Comparison of ENCODE assay signal across 31 cellular contexts in the genomic region with DNA sequence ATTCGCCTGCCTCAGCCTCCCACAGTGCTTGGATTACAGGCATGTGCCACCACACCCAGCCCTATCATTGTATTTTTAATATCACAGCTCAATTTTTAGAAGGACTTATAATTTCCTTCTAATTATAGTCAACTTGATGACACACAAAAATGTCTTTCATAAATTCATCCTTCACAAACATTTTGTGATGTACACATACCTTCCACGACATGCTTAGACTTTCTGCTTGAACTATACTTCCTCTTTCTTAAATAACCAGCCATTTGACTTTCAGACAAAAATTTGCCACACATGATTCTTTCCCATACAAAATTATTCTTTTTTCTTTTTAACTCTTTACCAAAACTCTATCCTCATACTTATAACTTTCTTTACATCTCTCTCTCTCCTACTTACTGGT. TPM values are rescaled to one million over a fixed set of nuclear protein-coding genes. Genes with fewer than 3 reads are reported as not detected.
A peak's percentile ranks its signal among the peaks of the same experiment; 100 is the strongest.
DNase-seq lines count a peak whose midpoint lies in the region; ATAC-seq and TF ChIP-seq lines count a peak whose summit lies in the region.
"Had no signal": no experiment of that assay in that cellular context is flagged by ENCODE, and none has a peak within 500 bp of the region (broad histone marks: within the 10 kb centered on the region; RNA-seq: fewer than 3 reads in every experiment).

No MANE protein-coding gene starts in this region.

- H3K27me3 ChIP-seq in breast epithelium (no peaks in the 10 kb centered on the region), mesendoderm (ENCODE audit: insufficient read depth, low read length, poor library complexity) (no peaks in the 10 kb centered on the region), gastroesophageal sphincter (no peaks in the 10 kb centered on the region)

- no peak overlapping the region for H3K4me2 ChIP-seq in mesendoderm (ENCODE audit: low read length)

- no peak for TF ChIP-seq CTCF in MCF 10A (IDR thresholded peaks at IDR 0.05; ENCODE audit: unreplicated experiment)
- no peak for TF ChIP-seq CTCF in breast epithelium (IDR thresholded peaks at IDR 0.05)
- TF ChIP-seq CTCF in gastroesophageal sphincter (IDR thresholded peaks at IDR 0.05) = no peak

- H3K27ac ChIP-seq in breast epithelium (no peak overlapping the region), mesendoderm (ENCODE audit: low read depth, low read length) (no peak overlapping the region), gastroesophageal sphincter (no peak overlapping the region)
- H3K27ac ChIP-seq: C4-2B had no signal

- H3K4me1 ChIP-seq in breast epithelium (no peaks in the 10 kb centered on the region), mesendoderm (ENCODE audit: control insufficient read depth, low read depth, low read length) (no peaks in the 10 kb centered on the region), gastroesophageal sphincter (no peaks in the 10 kb centered on the region)
- H3K4me1 ChIP-seq: Caco-2 had no signal

- no peak overlapping the region for H3K23ac ChIP-seq in mesendoderm (ENCODE audit: low read length)

- no peak overlapping the region for H2BK120ac ChIP-seq in mesendoderm (ENCODE audit: low read depth, low read length)

- H3K9me3 Mint-ChIP-seq in MCF 10A (ENCODE audit: unreplicated experiment) = peaks cover 24% of the 10 kb centered on the region

- TF ChIP-seq POLR2A in breast epithelium (IDR thresholded peaks at IDR 0.05) (no peak), gastroesophageal sphincter (IDR thresholded peaks at IDR 0.05) (no peak)

- POLR2A ChIA-PET in MCF 10A (lab: Yijun Ruan, JAX) = no interaction called here

- H3K4ac ChIP-seq in mesendoderm (ENCODE audit: low read depth, low read length) = no peak overlapping the region

- ATAC-seq in left lobe of liver (no peak), gastroesophageal sphincter (no peak), HG03469 (IDR thresholded peaks at IDR 0.05; ENCODE audit: unreplicated experiment) (no peak)
- ATAC-seq: activated T-cell treated with anti-CD3 and anti-CD28 coated beads, Interleukin-2, amount 50 U/mL, for 4 hours; naive thymus-derived CD8-positive, alpha-beta T cell; Right ventricle myocardium inferior; WTC11 had no signal

- H3K4me3 ChIP-seq in breast epithelium (no peak overlapping the region), mesendoderm (ENCODE audit: low read length) (no peak overlapping the region), gastroesophageal sphincter (no peak overlapping the region)

- BruUV-seq in MCF 10A (replicated peaks; lab: Mats Ljungman, UMichigan) = no TSS peak

- no peak overlapping the region for H3K27ac Mint-ChIP-seq in MCF 10A (ENCODE audit: low read depth, unreplicated experiment)
- H3K27ac Mint-ChIP-seq: activated CD4-positive, alpha-beta T cell treated with anti-CD3 and anti-CD28 coated beads, Interleukin-2, amount 10 ng/mL, durations not matched to agents 7 days and 5 days; naive thymus-derived CD8-positive, alpha-beta T cell; WTC11 had no signal

- peaks cover 0 to 40% of the 10 kb centered on the region in 2 donors for H3K9me3 ChIP-seq in breast epithelium
- peaks cover 0 to 37% (median 0%) of the 10 kb centered on the region in 3 donors for H3K9me3 ChIP-seq in gastroesophageal sphincter

- CTCF ChIA-PET in MCF 10A (lab: Yijun Ruan, JAX) = no interaction called here

- no peak overlapping the region for H2BK5ac ChIP-seq in mesendoderm (ENCODE audit: low read length)

- H4K8ac ChIP-seq in mesendoderm (ENCODE audit: low read depth, low read length) = no peak overlapping the region

- DNase-seq in MCF 10A (ENCODE audit: unreplicated experiment) (peak; percentile 5), breast epithelium (ENCODE audit: low spot score in 2 of 2) (no peak), Kasumi-1 (lab: John Stamatoyannopoulos, UW) (peak; percentile 74 to 81), RPMI7951 (ENCODE audit: low read depth) (peak; percentile 9), mesendoderm (peak; percentile 50), left lobe of liver (ENCODE audit: low spot score) (no peak)
- DNase-seq: activated CD4-positive, alpha-beta T cell treated with anti-CD3 and anti-CD28 coated beads, Interleukin-2, amount 10 ng/mL, durations not matched to agents 7 days and 5 days; activated T-cell treated with anti-CD3 and anti-CD28 coated beads, Interleukin-2, amount 50 U/mL, for 4 hours; Caco-2; EL; IMR-90; islet precursor cell; midbrain; MM.1S; naive thymus-derived CD8-positive, alpha-beta T cell; NCI-H187; NCI-H345; NCI-H748 treated with DMSO at 0.1 percent for 48 hours; occipital lobe; stimulated activated naive CD4-positive, alpha-beta T cell treated with Interleukin-2 at 50 U/mL for 16 hours; SW 1271; T-helper 9 cell had no signal

- intact Hi-C loops in MCF 10A (cut with micrococcal nuclease) (no loop called here), breast epithelium (cut with DNase I; ENCODE audit: low total_unique reads) (no loop called here)

- no CpG with 5 or more reads among the region's 2 CpGs for WGBS in mesendoderm (ENCODE audit: extremely low coverage, insufficient coverage, low lambda C conversion rate)
- 59 to 64% methylated on average over 2 of the region's 2 CpGs for WGBS in gastroesophageal sphincter (ENCODE audit: low coverage in 1 of 2), 2 donors

- H4K5ac ChIP-seq in mesendoderm (ENCODE audit: low read length) = no peak overlapping the region

- H3K56ac ChIP-seq in mesendoderm (ENCODE audit: low read length) = no peak overlapping the region

- no peak for TF ChIP-seq EP300 in gastroesophageal sphincter (IDR thresholded peaks at IDR 0.05)

- no peak overlapping the region for H3K18ac ChIP-seq in mesendoderm (ENCODE audit: low read length)

- no peaks in the 10 kb centered on the region for H3K36me3 Mint-ChIP-seq in MCF 10A (ENCODE audit: insufficient read depth, unreplicated experiment)

- no peaks in the 10 kb centered on the region for H3K79me2 ChIP-seq in mesendoderm (ENCODE audit: control insufficient read depth, insufficient read depth, low read length)

- no peak overlapping the region for H2AK5ac ChIP-seq in mesendoderm (ENCODE audit: low read length)

- no peak overlapping the region for H2BK15ac ChIP-seq in mesendoderm (replicated peaks; ENCODE audit: low read depth)

- H3K36me3 ChIP-seq in breast epithelium (no peaks in the 10 kb centered on the region), mesendoderm (ENCODE audit: control insufficient read depth, insufficient read depth, low read length) (no peaks in the 10 kb centered on the region), gastroesophageal sphincter (no peaks in the 10 kb centered on the region)

- H3K27me3 Mint-ChIP-seq in MCF 10A (ENCODE audit: insufficient read depth, unreplicated experiment) = no peaks in the 10 kb centered on the region
- H3K27me3 Mint-ChIP-seq: activated CD4-positive, alpha-beta T cell treated with anti-CD3 and anti-CD28 coated beads, Interleukin-2, amount 10 ng/mL, durations not matched to agents 7 days and 5 days had no signal

- no peaks in the 10 kb centered on the region for H3K4me1 Mint-ChIP-seq in MCF 10A (ENCODE audit: insufficient read depth, unreplicated experiment)
- H3K4me1 Mint-ChIP-seq: activated CD4-positive, alpha-beta T cell treated with anti-CD3 and anti-CD28 coated beads, Interleukin-2, amount 10 ng/mL, durations not matched to agents 7 days and 5 days; naive thymus-derived CD8-positive, alpha-beta T cell had no signal

- H3K9ac ChIP-seq in mesendoderm (ENCODE audit: low read length) = no peak overlapping the region

- H3K79me1 ChIP-seq in mesendoderm (ENCODE audit: low read length) = no peaks in the 10 kb centered on the region

- H3K4me3 Mint-ChIP-seq in MCF 10A (ENCODE audit: unreplicated experiment) = no peak overlapping the region
- H3K4me3 Mint-ChIP-seq: activated CD4-positive, alpha-beta T cell treated with anti-CD3 and anti-CD28 coated beads, Interleukin-2, amount 10 ng/mL, durations not matched to agents 7 days and 5 days; activated T-cell treated with anti-CD3 and anti-CD28 coated beads, Interleukin-2, amount 50 U/mL, for 4 hours; naive thymus-derived CD8-positive, alpha-beta T cell; WTC11 had no signal

RNA-seq across cellular contexts. Expression of a gene that starts 48.4 kb away (rescaled TPM):
- total RNA-seq in MCF 10A (2022) = not detected in 2 replicates
- total RNA-seq in breast epithelium = not detected
- total RNA-seq in RPMI7951 (2014; rRNA removed; shearing (Covaris generic)) = 1.6 and 7.7 TPM in 2 replicates
- 0.86 TPM for polyA plus RNA-seq in mesendoderm (2013, experiment 1 of 2)
- 0.64 TPM for polyA plus RNA-seq in mesendoderm (2013, experiment 2 of 2)
- total RNA-seq in left lobe of liver = not detected
- 10 to 100 TPM in 1 of 4 donors, 1 to 10 TPM in 2, under 1 TPM in 1; 0.93 to 13.6 (median 4.5) TPM for total RNA-seq in gastroesophageal sphincter
- total RNA-seq: activated CD4-positive, alpha-beta T cell treated with anti-CD3 and anti-CD28 coated beads, Interleukin-2, amount 10 ng/mL, durations not matched to agents 7 days and 5 days; activated T-cell treated with anti-CD3 and anti-CD28 coated beads, Interleukin-2, amount 50 U/mL, for 4 hours; Caco-2; dermis microvascular lymphatic vessel endothelial cell; glomerular endothelial cell; H4; IMR-90; naive thymus-derived CD8-positive, alpha-beta T cell; Right ventricle myocardium inferior had no signal
- polyA plus RNA-seq: liver; naive thymus-derived CD8-positive, alpha-beta T cell had no signal

Comparison
In these comparisons a context has a peak if more than half of its experiments do, and no peak if none do; other contexts are left out.
1. DNase-seq: peak in MCF 10A (single experiment), Kasumi-1 (2 of 2), RPMI7951 (single experiment) and mesendoderm (single experiment); none in breast epithelium (0 of 2) and left lobe of liver (single experiment).